17 cellular contexts compared by ENCODE assay signal in genomic region chr5:32571128-32571527, GRCh38. TPM values are rescaled to one million over a fixed set of nuclear protein-coding genes. Genes with fewer than 3 reads are reported as not detected.
DNase-seq lines count a peak whose midpoint lies in the region; ATAC-seq, FAIRE-seq and TF ChIP-seq lines count a peak whose summit lies in the region.
"Had no signal": no experiment of that assay in that cellular context is flagged by ENCODE, and none has a peak within 500 bp of the region (broad histone marks: within the 10 kb centered on the region; RNA-seq: fewer than 3 reads in every experiment).

No MANE protein-coding gene starts in this region.

- peaks cover 4% of the 10 kb centered on the region for H3K36me3 ChIP-seq in CD4-positive, CD25-positive, alpha-beta regulatory T cell (ENCODE audit: control insufficient read depth, insufficient read depth, low read length)
- no peaks in the 10 kb centered on the region for H3K36me3 ChIP-seq in KMS-11 (ENCODE audit: insufficient read depth)
- no peaks in the 10 kb centered on the region; a peak in 1 of 4 replicates for H3K36me3 ChIP-seq in GM12878 (ENCODE audit: control insufficient read depth in 2 of 2, insufficient read depth in 2 of 2, low read length in 1 of 2)
- H3K36me3 ChIP-seq in esophagus squamous epithelium: no peaks in the 10 kb centered on the region
- H3K36me3 ChIP-seq: BLaER1 treated with 17β-estradiol and CSF1 and Interleukin-3, amounts not matched to agents 10 nM and 100 nM had no signal

- H3K4me3 ChIP-seq in CD4-positive, CD25-positive, alpha-beta regulatory T cell (ENCODE audit: low read depth, low read length): no peak overlapping the region
- peak overlapping the region; percentile 49 for H3K4me3 ChIP-seq in GM12865 (ENCODE audit: low read depth, low read length)
- no peak overlapping the region for H3K4me3 ChIP-seq in KMS-11 (IDR thresholded peaks at IDR 0.05; ENCODE audit: insufficient read depth, low read depth, low read length)
- peak overlapping the region; percentile 29; the same call in 1 of the 2 replicates for H3K4me3 ChIP-seq in GM12878
- H3K4me3 ChIP-seq in esophagus squamous epithelium: no peak overlapping the region
- H3K4me3 ChIP-seq: BLaER1 treated with 17β-estradiol and CSF1 and Interleukin-3, amounts not matched to agents 10 nM and 100 nM had no signal

- H3K9ac ChIP-seq in KMS-11 (no peak overlapping the region), GM12878 (ENCODE audit: control insufficient read depth, insufficient read depth, low read length) (peak overlapping the region; percentile 45)
- H3K9ac ChIP-seq: BLaER1 treated with 17β-estradiol and CSF1 and Interleukin-3, amounts not matched to agents 10 nM and 100 nM had no signal

- H4K20me1 ChIP-seq in KMS-11 (ENCODE audit: insufficient read depth) (no peaks in the 10 kb centered on the region), GM12878 (ENCODE audit: control insufficient read depth, insufficient read depth) (no peaks in the 10 kb centered on the region)
- H4K20me1 ChIP-seq: BLaER1 treated with 17β-estradiol and CSF1 and Interleukin-3, amounts not matched to agents 10 nM and 100 nM had no signal

- H3K79me2 ChIP-seq in KMS-11 (ENCODE audit: insufficient read depth, low read depth) (peaks cover 8% of the 10 kb centered on the region; the same call in 1 of the 2 replicates), GM12878 (ENCODE audit: control insufficient read depth, insufficient read depth, low read length) (peaks cover 9% of the 10 kb centered on the region)

- H3K4me2 ChIP-seq in KMS-11: peak overlapping the region; percentile 70
- H3K4me2 ChIP-seq in GM12878 (ENCODE audit: control insufficient read depth, insufficient read depth): peak overlapping the region; percentile 72
- H3K4me2 ChIP-seq: BLaER1 treated with 17β-estradiol and CSF1 and Interleukin-3, amounts not matched to agents 10 nM and 100 nM had no signal

- intact Hi-C loops in GM12878 (cut with micrococcal nuclease; ENCODE audit: unreplicated experiment) (no loop called here), esophagus squamous epithelium (cut with DNase I) (no loop called here)

- TF ChIP-seq EP300 in GM12878 (IDR thresholded peaks at IDR 0.05; ENCODE audit: borderline replicate concordance in 1 of 2, control insufficient read depth in 1 of 2, low read depth in 2 of 2, low read length in 2 of 2): no peak

- SMC1A ChIA-PET in GM12878 (lab: Charles Lee; ENCODE audit: uncharacterized antibody, unreplicated experiment): interaction anchor here (0.7 to 18.4 kb wide), 8 partner anchors 10 to 83 kb away, joined by 3 to 505 read pairs (median 8); partner anchors contain the start of gene SUB1

- RAD21 ChIA-PET in GM12878 (lab: Charles Lee; ENCODE audit: unreplicated experiment): interaction anchor here (1.0 to 8.8 kb wide), 9 partner anchors 9 to 82 kb away, joined by 3 to 94 read pairs (median 5); partner anchors contain the start of gene SUB1

- H3K4me1 Mint-ChIP-seq in CD4-positive, CD25-positive, alpha-beta regulatory T cell: peaks cover 9 to 32% (median 17%) of the 10 kb centered on the region in 4 donors

- POLR2A ChIA-PET in GM12878 (lab: Charles Lee): interaction anchor here (1.0 to 5.8 kb wide), 6 partner anchors 13 to 39 kb away, joined by 3 to 68 read pairs (median 6); partner anchors contain the start of gene SUB1

- 21% methylated on average over 1 of the region's 1 CpG for WGBS in GM12878 (ENCODE audit: insufficient coverage, insufficient replicate concordance, low lambda C conversion rate, missing lambda C conversion rate)
- WGBS in esophagus squamous epithelium, 2 donors: 67 to 71% methylated on average over 1 of the region's 1 CpG

- TF ChIP-seq CTCF in GM12865 (IDR thresholded peaks at IDR 0.05; ENCODE audit: insufficient read depth, low read depth, low read length, missing control alignments) (no peak), KMS-11 (conservative IDR thresholded peaks at IDR 0.05; ENCODE audit: low read depth, low read length) (no peak), GM12878 (IDR thresholded peaks at IDR 0.05 in 2 of 3, conservative IDR thresholded peaks at IDR 0.05 in 1 of 3; ENCODE audit: control insufficient read depth in 2 of 3, extremely low read depth in 1 of 3, insufficient read depth in 1 of 3, low read depth in 3 of 3, low read length in 3 of 3) (no peak), esophagus squamous epithelium (IDR thresholded peaks at IDR 0.05) (no peak)

- CTCF ChIA-PET in GM12878 (lab: Yijun Ruan, JAX): interaction anchor here (1.0 to 6.4 kb wide), 10 partner anchors 11 to 81 kb away, joined by 3 to 38 read pairs (median 8); partner anchors contain the start of gene SUB1

- peak overlapping the region in 2 of 3 donors; percentile 40 to 52 for H3K27ac Mint-ChIP-seq in CD4-positive, CD25-positive, alpha-beta regulatory T cell
- H3K27ac Mint-ChIP-seq: CD4-positive, alpha-beta T cell; HFFc6 had no signal

- TF ChIP-seq POLR2A in GM12878 (IDR thresholded peaks at IDR 0.05; ENCODE audit: low read depth, low read length) (no peak), esophagus squamous epithelium (IDR thresholded peaks at IDR 0.05) (no peak)

- no peak for DNase-seq in CD4-positive, CD25-positive, alpha-beta regulatory T cell
- no peak for DNase-seq in GM12865 (ENCODE audit: low read depth)
- no peak for DNase-seq in GM12878 (ENCODE audit: low read depth, low spot score)
- no peak for DNase-seq in esophagus squamous epithelium (lab: John Stamatoyannopoulos, UW)
- DNase-seq: ACHN; Calu3; CD4-positive, alpha-beta T cell; DMS 273 treated with DMSO at 0.1 percent for 48 hours; HCEC 1CT; HFFc6; IMR-90; KBM-7 had no signal

- H3K27ac ChIP-seq in CD4-positive, CD25-positive, alpha-beta regulatory T cell (ENCODE audit: insufficient read depth, low read length, poor library complexity, severe bottlenecking): peak overlapping the region; percentile 15
- peak overlapping the region; percentile 77; the same call in 1 of the 2 replicates for H3K27ac ChIP-seq in KMS-11
- peak overlapping the region; percentile 79 for H3K27ac ChIP-seq in GM12878 (ENCODE audit: control insufficient read depth, insufficient read depth)
- H3K27ac ChIP-seq in esophagus squamous epithelium: no peak overlapping the region
- H3K27ac ChIP-seq: BLaER1 treated with 17β-estradiol and CSF1 and Interleukin-3, amounts not matched to agents 10 nM and 100 nM had no signal

- no TSS peak for BruUV-seq in GM12878 (replicated peaks; lab: Mats Ljungman, UMichigan)

- peak; percentile 77 for FAIRE-seq in GM12878 (lab: Jason Lieb, UNC)
- FAIRE-seq: GM18507 had no signal

- H3K4me3 Mint-ChIP-seq in CD4-positive, CD25-positive, alpha-beta regulatory T cell: peak overlapping the region in 1 of 4 donors; percentile 77
- H3K4me3 Mint-ChIP-seq: CD4-positive, alpha-beta T cell; HFFc6 had no signal

- H2AFZ ChIP-seq in KMS-11 (ENCODE audit: low read depth): no peak overlapping the region
- H2AFZ ChIP-seq in GM12878 (ENCODE audit: control insufficient read depth, low read depth, low read length): peak overlapping the region; percentile 19; the same call in 1 of the 2 replicates

- no peaks in the 10 kb centered on the region for H3K27me3 Mint-ChIP-seq in CD4-positive, CD25-positive, alpha-beta regulatory T cell
- H3K27me3 Mint-ChIP-seq: CD4-positive, alpha-beta T cell had no signal

- H3K4me1 ChIP-seq in CD4-positive, CD25-positive, alpha-beta regulatory T cell (ENCODE audit: control insufficient read depth, insufficient read depth, low read length, poor library complexity, severe bottlenecking): peaks cover 15% of the 10 kb centered on the region
- H3K4me1 ChIP-seq in KMS-11 (ENCODE audit: low read depth, poor library complexity, severe bottlenecking) (peaks cover 88% of the 10 kb centered on the region), GM12878 (ENCODE audit: control insufficient read depth, insufficient read depth, low read length) (peaks cover 40% of the 10 kb centered on the region), esophagus squamous epithelium (no peaks in the 10 kb centered on the region)

- H3K9me3 ChIP-seq in CD4-positive, CD25-positive, alpha-beta regulatory T cell (ENCODE audit: control insufficient read depth in 2 of 2, low read length in 2 of 2): no peaks in the 10 kb centered on the region
- no peaks in the 10 kb centered on the region; the same call in 2 of the 3 replicates for H3K9me3 ChIP-seq in GM12878 (replicated peaks; ENCODE audit: control insufficient read depth, insufficient read depth, low read length)
- no peaks in the 10 kb centered on the region for H3K9me3 ChIP-seq in esophagus squamous epithelium

- no peaks in the 10 kb centered on the region for H3K27me3 ChIP-seq in CD4-positive, CD25-positive, alpha-beta regulatory T cell (ENCODE audit: control insufficient read depth, insufficient read depth, low read length)
- H3K27me3 ChIP-seq in KMS-11 (ENCODE audit: insufficient read depth, low read depth) (no peaks in the 10 kb centered on the region), GM12878 (replicated peaks in 1 of 2; ENCODE audit: control insufficient read depth in 2 of 2, insufficient read depth in 2 of 2, low read length in 1 of 2) (no peaks in the 10 kb centered on the region), esophagus squamous epithelium (no peaks in the 10 kb centered on the region)
- H3K27me3 ChIP-seq: BLaER1 treated with 17β-estradiol and CSF1 and Interleukin-3, amounts not matched to agents 10 nM and 100 nM had no signal

- no peak for TF ChIP-seq RAD21 in GM12878 (IDR thresholded peaks at IDR 0.05; ENCODE audit: insufficient read depth, low read depth, low read length)

- H3K36me3 Mint-ChIP-seq in CD4-positive, CD25-positive, alpha-beta regulatory T cell: peaks cover 13% of the 10 kb centered on the region

- H3K9me3 Mint-ChIP-seq in CD4-positive, CD25-positive, alpha-beta regulatory T cell: no peaks in the 10 kb centered on the region
- H3K9me3 Mint-ChIP-seq: CD4-positive, alpha-beta T cell; HFFc6 had no signal

- no peak for ATAC-seq in CD4-positive, CD25-positive, alpha-beta regulatory T cell (ENCODE audit: low read depth in 2 of 2)
- ATAC-seq in GM12878 (peak; percentile 29), GM18858 (IDR thresholded peaks at IDR 0.05; ENCODE audit: unreplicated experiment) (no peak), HG03460 (IDR thresholded peaks at IDR 0.05; ENCODE audit: unreplicated experiment) (no peak)

- in situ Hi-C loops in GM12878 (cut with MboI): no loop called here

RNA-seq across cellular contexts. Expression of gene SUB1, which starts 14.2 kb away (rescaled TPM):
- 379 TPM for total RNA-seq in CD4-positive, CD25-positive, alpha-beta regulatory T cell
- 100 to 1,000 TPM; 566 to 848 (median 647) TPM for polyA plus RNA-seq in CD4-positive, CD25-positive, alpha-beta regulatory T cell
- total RNA-seq in GM12878 (2013; cell fraction: nucleolus; rRNA removed): 242 and 247 TPM in 2 replicates
- total RNA-seq in GM12878 (2014; rRNA removed) (468 and 620 TPM in 2 replicates), GM12878 (2014; rRNA removed; fragmentation: Illumina TruSeq; extraction: Trizol) (1,079 and 1,213 TPM in 2 replicates), GM12878 (2021) (790 and 824 TPM in 2 replicates), esophagus squamous epithelium (100 to 1,000 TPM in 3 of 4 donors, 10 to 100 TPM in 1; 59.6 to 280 (median 134) TPM)
- 219 TPM for polyA plus RNA-seq in GM12878 (2011; ENCODE audit: low read depth)
- polyA plus RNA-seq in GM12878 (2011; rRNA removed) (1,077 and 2,276 TPM in 2 replicates), GM12878 (2014; fragmentation: Illumina TruSeq; extraction: Trizol) (871 and 973 TPM in 2 replicates), GM12878 (2014; fragmentation: Nextera tagmentation; extraction: Ambion mirVana) (1,000 to 10,000 TPM; 1,885 to 2,316 TPM), GM12878 (2014; rRNA removed) (789 and 1,035 TPM in 2 replicates), GM12878 (2016; fragmentation: Nextera tagmentation; extraction: Ambion mirVana) (1,000 to 10,000 TPM; 2,588 to 2,785 TPM)
- 139 and 199 TPM in 2 replicates for polyA plus RNA-seq in GM12878 (2011; cell fraction: cytosol; rRNA removed)
- 177 and 416 TPM in 2 replicates for polyA plus RNA-seq in GM12878 (2011; cell fraction: nucleus; rRNA removed)
- polyA plus RNA-seq in GM12878 (2012): 596 and 637 TPM in 2 replicates
- 84.2 and 91.5 TPM in 2 replicates for polyA minus RNA-seq in GM12878 (2011; rRNA and poly(A)+ RNA removed)
- polyA minus RNA-seq in GM12878 (2011; cell fraction: cytosol; rRNA and poly(A)+ RNA removed): 42.5 and 72.6 TPM in 2 replicates
- 133 and 270 TPM in 2 replicates for polyA minus RNA-seq in GM12878 (2011; cell fraction: nucleus; rRNA and poly(A)+ RNA removed)

Comparison
In these comparisons a context has a peak if more than half of its experiments do, and no peak if none do; other contexts are left out.
1. H3K27ac ChIP-seq: peak in CD4-positive, CD25-positive, alpha-beta regulatory T cell (single experiment), KMS-11 (single experiment) and GM12878 (single experiment); none in esophagus squamous epithelium (0 of 4).
2. H3K4me3 ChIP-seq: peak in GM12865 (single experiment) and GM12878 (single experiment); none in CD4-positive, CD25-positive, alpha-beta regulatory T cell (single experiment), KMS-11 (single experiment) and esophagus squamous epithelium (0 of 4).